In the genomic region with DNA sequence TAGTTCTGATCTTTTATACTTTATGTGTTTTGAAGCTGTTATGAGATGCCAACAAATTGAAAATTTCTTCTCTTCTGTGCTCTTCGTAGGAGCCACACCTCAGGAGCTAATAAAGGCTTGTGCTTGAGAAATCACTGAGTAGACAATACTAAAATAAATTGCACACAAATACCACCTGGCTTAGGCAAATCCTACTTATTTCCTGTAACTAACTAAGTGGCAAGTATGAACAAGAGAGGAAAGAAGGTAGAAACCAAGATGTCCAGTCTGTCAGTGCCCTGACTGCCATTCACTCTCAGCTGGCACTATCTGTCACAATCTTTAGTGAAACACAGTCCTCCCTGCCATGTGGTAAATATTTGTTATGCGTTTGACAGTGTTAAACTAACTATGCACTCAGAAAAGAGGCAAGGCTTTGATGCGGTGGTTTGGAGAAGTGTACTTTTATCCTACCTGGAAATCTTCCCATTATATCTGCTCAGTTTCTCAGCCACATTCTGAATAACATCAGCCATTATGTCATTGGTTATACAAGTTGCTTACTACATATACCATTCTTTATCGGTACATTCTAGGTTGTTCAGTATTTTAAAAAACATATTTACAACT, we compare ENCODE assay signal across 22 cellular contexts.
"Had no signal": no experiment of that assay in that cellular context is flagged by ENCODE, and none has a peak within 500 bp of the region (broad histone marks: within the 10 kb centered on the region; RNA-seq: fewer than 3 reads in every experiment).

No MANE protein-coding gene starts in this region.

- H3K27ac ChIP-seq: ascending aorta, cardiac muscle cell, SJCRH30, SK-N-MC had no signal

- H3K4me3 ChIP-seq: ascending aorta, cardiac muscle cell, K562, SJCRH30, SK-N-MC had no signal

- H3K36me3 ChIP-seq: ascending aorta, cardiac muscle cell, SJCRH30 had no signal

- H3K9me3 ChIP-seq: ascending aorta, SJCRH30 had no signal

- DNase-seq: activated CD4-positive, alpha-beta T cell treated with anti-CD3 and anti-CD28 coated beads, Interleukin-2, amount 10 ng/mL, durations not matched to agents 24 days and 14 days; activated CD4-positive, alpha-beta T cell treated with anti-CD3 and anti-CD28 coated beads, Interleukin-2, amount 50 U/mL, for 48 hours; activated CD8-positive, alpha-beta T cell treated with anti-CD3 and anti-CD28 coated beads, Interleukin-2, amount 10 ng/mL, durations not matched to agents 7 days and 5 days; activated gamma-delta T cell; activated naive CD4-positive, alpha-beta T cell treated with Interleukin-2 at 50 U/mL for 16 hours; activated naive CD8-positive, alpha-beta T cell treated with anti-CD3 and anti-CD28 coated beads, Interleukin-2, amount 10 ng/mL, durations not matched to agents 7 days and 5 days; activated T-cell treated with anti-CD3 and anti-CD28 coated beads, Interleukin-2, amount 50 U/mL, for 24 hours; amygdala; NCI-H1092; NCI-H1436 treated with DMSO at 0.1 percent for 48 hours; NCI-H1694 treated with DMSO at 0.1 percent for 48 hours; NCI-H2029; NCI-H345; NCI-H524 treated with DMSO at 0.1 percent for 48 hours; OCI-M1; SHP77; SJCRH30; T1000 had no signal

- ATAC-seq: activated CD8-positive, alpha-beta T cell treated with anti-CD3 and anti-CD28 coated beads, Interleukin-2, amount 10 ng/mL, durations not matched to agents 7 days and 5 days; K562 had no signal

- H3K27me3 ChIP-seq: ascending aorta, cardiac muscle cell, SJCRH30 had no signal

- H3K4me1 ChIP-seq: ascending aorta, SJCRH30 had no signal
